ENCODE assay signal across 8 cellular contexts in genomic region chr12:123601602-123602489, GRCh38. TPM values are rescaled to one million over a fixed set of nuclear protein-coding genes. Genes with fewer than 3 reads are reported as not detected.
A peak's percentile ranks its signal among the peaks of the same experiment; 100 is the strongest.
DNase-seq lines count a peak whose midpoint lies in the region; ATAC-seq and TF ChIP-seq lines count a peak whose summit lies in the region.

A gene with protein sequence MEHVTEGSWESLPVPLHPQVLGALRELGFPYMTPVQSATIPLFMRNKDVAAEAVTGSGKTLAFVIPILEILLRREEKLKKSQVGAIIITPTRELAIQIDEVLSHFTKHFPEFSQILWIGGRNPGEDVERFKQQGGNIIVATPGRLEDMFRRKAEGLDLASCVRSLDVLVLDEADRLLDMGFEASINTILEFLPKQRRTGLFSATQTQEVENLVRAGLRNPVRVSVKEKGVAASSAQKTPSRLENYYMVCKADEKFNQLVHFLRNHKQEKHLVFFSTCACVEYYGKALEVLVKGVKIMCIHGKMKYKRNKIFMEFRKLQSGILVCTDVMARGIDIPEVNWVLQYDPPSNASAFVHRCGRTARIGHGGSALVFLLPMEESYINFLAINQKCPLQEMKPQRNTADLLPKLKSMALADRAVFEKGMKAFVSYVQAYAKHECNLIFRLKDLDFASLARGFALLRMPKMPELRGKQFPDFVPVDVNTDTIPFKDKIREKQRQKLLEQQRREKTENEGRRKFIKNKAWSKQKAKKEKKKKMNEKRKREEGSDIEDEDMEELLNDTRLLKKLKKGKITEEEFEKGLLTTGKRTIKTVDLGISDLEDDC (plus strand): TSS chr12:123602099. CDS start chr12:123602149, 50 bp downstream.

- DNase-seq in Daoy (ENCODE audit: low read depth) (peak; percentile 89), foreskin fibroblast (peak; percentile 80 to 95)
- DNase-seq in activated effector memory CD4-positive, alpha-beta T cell treated with anti-CD3 and anti-CD28 coated beads, Interleukin-2, amount 50 U/mL, for 16 hours = peak; percentile 94

- H3K36me3 ChIP-seq in KMS-11 (ENCODE audit: insufficient read depth) (no peaks in the 10 kb centered on the region), neuron (ENCODE audit: insufficient read depth, low read length) (peaks cover 39% of the 10 kb centered on the region), subcutaneous abdominal adipose tissue (ENCODE audit: control insufficient read depth in 5 of 5, insufficient read depth in 5 of 5, low read length in 5 of 5) (peaks cover 16 to 36% (median 29%) of the 10 kb centered on the region in 5 donors)

- TF ChIP-seq CTCF in KMS-11 (conservative IDR thresholded peaks at IDR 0.05; ENCODE audit: low read depth, low read length) (no peak), foreskin fibroblast (IDR thresholded peaks at IDR 0.05; ENCODE audit: low read depth, low read length) (peak; percentile 48)

- peak within 1 kb of the TSS; percentile 78 for H3K27ac ChIP-seq in KMS-11
- H3K27ac ChIP-seq in subcutaneous abdominal adipose tissue (ENCODE audit: low read depth, low read length) = peak within 1 kb of the TSS; percentile 77

- H3K27me3 ChIP-seq in KMS-11 (ENCODE audit: insufficient read depth, low read depth) = no peaks in the 10 kb centered on the region
- no peaks in the 10 kb centered on the region for H3K27me3 ChIP-seq in neuron (ENCODE audit: insufficient read depth, low read length)
- H3K27me3 ChIP-seq in subcutaneous abdominal adipose tissue (ENCODE audit: control insufficient read depth in 5 of 5, insufficient read depth in 4 of 5, low read length in 5 of 5) = no peaks in the 10 kb centered on the region

- peak within 1 kb of the TSS; percentile 81 for H2AFZ ChIP-seq in KMS-11 (ENCODE audit: low read depth)
- peak within 1 kb of the TSS; percentile 55 for H2AFZ ChIP-seq in neuron (ENCODE audit: low read depth, low read length)

- H3K79me2 ChIP-seq in KMS-11 (ENCODE audit: insufficient read depth, low read depth) = peaks cover 40% of the 10 kb centered on the region

- peak within 1 kb of the TSS; percentile 85 for H3K4me2 ChIP-seq in KMS-11

- H3K9me3 ChIP-seq in neuron (ENCODE audit: low read length) (no peaks in the 10 kb centered on the region), subcutaneous abdominal adipose tissue (ENCODE audit: control insufficient read depth in 5 of 5, low read length in 5 of 5) (no peaks in the 10 kb centered on the region)

- no peaks in the 10 kb centered on the region for H4K20me1 ChIP-seq in KMS-11 (ENCODE audit: insufficient read depth)

- H3K4me1 ChIP-seq in KMS-11 (ENCODE audit: low read depth, poor library complexity, severe bottlenecking) (peaks cover 16% of the 10 kb centered on the region), neuron (ENCODE audit: insufficient read depth, low read length) (peaks cover 12% of the 10 kb centered on the region), subcutaneous abdominal adipose tissue (ENCODE audit: control insufficient read depth in 5 of 5, insufficient read depth in 5 of 5, low read length in 5 of 5) (peaks cover 8 to 27% (median 24%) of the 10 kb centered on the region in 5 donors)

- ATAC-seq in GM21723 (IDR thresholded peaks at IDR 0.05; ENCODE audit: unreplicated experiment) = peak; percentile 82

- peak within 1 kb of the TSS; percentile 80 for H3K9ac ChIP-seq in KMS-11
- H3K9ac ChIP-seq in subcutaneous abdominal adipose tissue (ENCODE audit: low read length in 5 of 5) = peak within 1 kb of the TSS; percentile 89 to 96 (median 95)

- TF ChIP-seq POLR2A in Raji (IDR thresholded peaks at IDR 0.05; ENCODE audit: insufficient read depth, low read depth, low read length) = peak; percentile 98

- H3K4me3 ChIP-seq in KMS-11 (IDR thresholded peaks at IDR 0.05; ENCODE audit: insufficient read depth, low read depth, low read length) (no peak within 1 kb of the TSS), foreskin fibroblast (ENCODE audit: low read depth in 1 of 2, low read length in 2 of 2) (peak within 1 kb of the TSS; percentile 98 to 99), neuron (ENCODE audit: low read length) (peak within 1 kb of the TSS; percentile 95), subcutaneous abdominal adipose tissue (ENCODE audit: low read depth in 1 of 5, low read length in 5 of 5) (peak within 1 kb of the TSS; percentile 90 to 99 (median 95))

RNA-seq across cellular contexts. Expression of the gene that starts here (rescaled TPM):
- 42.5 and 45.4 TPM in 2 replicates for total RNA-seq in Daoy (2014; rRNA removed; shearing (Covaris generic))
